32 cellular contexts compared by ENCODE assay signal in the genomic region with DNA sequence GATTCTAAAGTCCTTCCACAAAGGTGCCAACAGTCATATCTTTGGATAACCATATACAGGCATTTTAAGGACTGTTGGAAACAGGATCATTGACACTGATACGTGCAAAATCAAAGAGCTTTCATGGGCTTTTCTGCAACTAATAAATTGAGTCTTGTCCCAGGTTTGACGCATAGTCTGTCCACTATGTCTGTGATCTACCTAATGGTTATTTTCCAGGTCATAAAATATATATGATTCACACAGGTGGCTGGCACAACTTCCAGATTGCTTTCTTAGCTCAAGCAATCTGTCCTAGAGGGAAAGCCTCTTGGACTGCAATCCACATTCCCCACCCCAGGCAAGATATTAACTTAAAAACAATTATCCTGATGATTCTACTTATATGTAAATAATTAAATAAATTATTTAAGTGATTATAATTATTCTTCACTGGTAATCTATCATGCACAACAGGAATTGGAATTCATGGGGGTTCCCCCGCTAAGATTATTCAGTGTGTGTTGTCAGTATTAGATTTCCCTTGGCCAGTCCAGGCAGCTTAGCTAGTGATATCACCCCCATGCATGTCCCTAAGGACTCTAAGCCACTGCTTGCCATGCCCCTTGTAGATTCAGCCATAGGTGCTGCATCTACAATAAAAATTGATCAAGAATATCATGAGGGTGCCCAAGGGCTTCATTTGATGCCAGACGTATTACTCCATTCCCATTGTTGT.
"Had no signal": no experiment of that assay in that cellular context is flagged by ENCODE, and none has a peak within 500 bp of the region (broad histone marks: within the 10 kb centered on the region; RNA-seq: fewer than 3 reads in every experiment).

No MANE protein-coding gene starts in this region.

- H3K4me1 Mint-ChIP-seq: activated CD4-positive, alpha-beta T cell treated with anti-CD3 and anti-CD28 coated beads, Interleukin-2, amount 10 ng/mL, durations not matched to agents 24 days and 14 days; activated naive CD4-positive, alpha-beta T cell treated with anti-CD3 and anti-CD28 coated beads, Interleukin-2, amount 50 U/mL, for 24 hours; activated naive CD8-positive, alpha-beta T cell treated with anti-CD3 and anti-CD28 coated beads, Interleukin-2, amount 10 ng/mL, durations not matched to agents 7 days and 5 days had no signal

- H3K36me3 ChIP-seq: MG63, Peyer's patch, SJCRH30 had no signal

- H3K4me3 Mint-ChIP-seq: activated CD4-positive, alpha-beta T cell treated with anti-CD3 and anti-CD28 coated beads, Interleukin-2, amount 10 ng/mL, durations not matched to agents 24 days and 14 days; activated CD8-positive, alpha-beta T cell treated with anti-CD3 and anti-CD28 coated beads for 36 hours; activated naive CD4-positive, alpha-beta T cell treated with anti-CD3 and anti-CD28 coated beads, Interleukin-2, amount 50 U/mL, for 24 hours; activated naive CD8-positive, alpha-beta T cell treated with anti-CD3 and anti-CD28 coated beads, Interleukin-2, amount 10 ng/mL, durations not matched to agents 7 days and 5 days; activated T-cell treated with anti-CD3 and anti-CD28 coated beads, Interleukin-2, amount 50 U/mL, for 72 hours had no signal

- H3K9me3 Mint-ChIP-seq: activated CD4-positive, alpha-beta T cell treated with anti-CD3 and anti-CD28 coated beads, Interleukin-2, amount 10 ng/mL, durations not matched to agents 24 days and 14 days; activated naive CD4-positive, alpha-beta T cell treated with anti-CD3 and anti-CD28 coated beads, Interleukin-2, amount 50 U/mL, for 24 hours had no signal

- DNase-seq: activated CD4-positive, alpha-beta T cell treated with anti-CD3 and anti-CD28 coated beads, Interleukin-2, amount 10 ng/mL, durations not matched to agents 24 days and 14 days; activated CD4-positive, alpha-beta T cell treated with anti-CD3 and anti-CD28 coated beads, Interleukin-2, amount 50 U/mL, for 4 hours; activated CD8-positive, alpha-beta T cell treated with anti-CD3 and anti-CD28 coated beads for 36 hours; activated gamma-delta T cell; activated naive CD4-positive, alpha-beta T cell treated with Interleukin-2 at 50 U/mL for 16 hours; activated naive CD8-positive, alpha-beta T cell treated with anti-CD3 and anti-CD28 coated beads, Interleukin-2, amount 10 ng/mL, durations not matched to agents 7 days and 5 days; activated T-cell treated with anti-CD3 and anti-CD28 coated beads, Interleukin-2, amount 50 U/mL, for 1 hour; activated T-cell treated with anti-CD3 and anti-CD28 coated beads, Interleukin-2, amount 50 U/mL, for 72 hours; body of pancreas; central memory CD4-positive, alpha-beta T cell; Karpas-422; KBM-7; MG63; NCI-H1048; NCI-H1105 treated with DMSO at 0.1 percent for 48 hours; NCI-H1436; NCI-H187; NCI-H2029 treated with DMSO at 0.1 percent for 48 hours; NCI-H2171 treated with DMSO at 0.1 percent for 48 hours; NCI-H2227 treated with DMSO at 0.1 percent for 48 hours; NCI-H446; NCI-H524; Right ventricle myocardium superior; RPMI8226; SJCRH30; T1000 had no signal

- H3K36me3 Mint-ChIP-seq: activated naive CD4-positive, alpha-beta T cell treated with anti-CD3 and anti-CD28 coated beads, Interleukin-2, amount 50 U/mL, for 24 hours; activated naive CD8-positive, alpha-beta T cell treated with anti-CD3 and anti-CD28 coated beads, Interleukin-2, amount 10 ng/mL, durations not matched to agents 7 days and 5 days had no signal

- FAIRE-seq: astrocyte, TTC549 had no signal

- H3K27ac Mint-ChIP-seq: activated CD4-positive, alpha-beta T cell treated with anti-CD3 and anti-CD28 coated beads, Interleukin-2, amount 10 ng/mL, durations not matched to agents 24 days and 14 days; activated CD8-positive, alpha-beta T cell treated with anti-CD3 and anti-CD28 coated beads for 36 hours; activated naive CD4-positive, alpha-beta T cell treated with anti-CD3 and anti-CD28 coated beads, Interleukin-2, amount 50 U/mL, for 24 hours; activated naive CD8-positive, alpha-beta T cell treated with anti-CD3 and anti-CD28 coated beads, Interleukin-2, amount 10 ng/mL, durations not matched to agents 7 days and 5 days; activated T-cell treated with anti-CD3 and anti-CD28 coated beads, Interleukin-2, amount 50 U/mL, for 72 hours; activated T-helper 2 cell treated with anti-CD3 and anti-CD28 coated beads, Interferon-gamma antibody, Interleukin-2, Interleukin-4, amounts not matched to agents 10 μg/mL and 5 μg/mL and 100 μg/mL, durations not matched to agents 14 hours and 24 hours and 36 hours had no signal

- H3K27me3 Mint-ChIP-seq: activated CD4-positive, alpha-beta T cell treated with anti-CD3 and anti-CD28 coated beads, Interleukin-2, amount 10 ng/mL, durations not matched to agents 24 days and 14 days; activated CD8-positive, alpha-beta T cell treated with anti-CD3 and anti-CD28 coated beads for 36 hours; activated naive CD4-positive, alpha-beta T cell treated with anti-CD3 and anti-CD28 coated beads, Interleukin-2, amount 50 U/mL, for 24 hours; activated naive CD8-positive, alpha-beta T cell treated with anti-CD3 and anti-CD28 coated beads, Interleukin-2, amount 10 ng/mL, durations not matched to agents 7 days and 5 days had no signal

- H3K4me3 ChIP-seq: body of pancreas, MG63, Peyer's patch, SJCRH30, SK-N-MC had no signal

- H3K4me1 ChIP-seq: body of pancreas, SJCRH30 had no signal

- ATAC-seq: activated CD8-positive, alpha-beta T cell treated with anti-CD3 and anti-CD28 coated beads for 36 hours; activated T-cell treated with anti-CD3 and anti-CD28 coated beads, Interleukin-2, amount 50 U/mL, for 72 hours; body of pancreas had no signal

- H3K27ac ChIP-seq: body of pancreas, SJCRH30, SK-N-MC had no signal

- H3K9me3 ChIP-seq: body of pancreas, MG63, SJCRH30 had no signal

- H3K27me3 ChIP-seq: body of pancreas, MG63, Peyer's patch, SJCRH30 had no signal
